20 cellular contexts compared by ENCODE assay signal in genomic region chr12:108099778-108100177, GRCh38. TPM values are rescaled to one million over a fixed set of nuclear protein-coding genes. Genes with fewer than 3 reads are reported as not detected.
DNase-seq lines count a peak whose midpoint lies in the region; ATAC-seq and TF ChIP-seq lines count a peak whose summit lies in the region.
"Had no signal": no experiment of that assay in that cellular context is flagged by ENCODE, and none has a peak within 500 bp of the region (broad histone marks: within the 10 kb centered on the region; RNA-seq: fewer than 3 reads in every experiment).

No MANE protein-coding gene starts in this region.

- no peaks in the 10 kb centered on the region for H3K36me3 ChIP-seq in HAP-1 (replicated peaks)

- DNase-seq in DMS153 (lab: John Stamatoyannopoulos, UW) (peak; percentile 3), DMS153 treated with DMSO at 0.1 percent for 48 hours (lab: John Stamatoyannopoulos, UW; ENCODE audit: unreplicated experiment) (no peak), Caki2 (ENCODE audit: low read depth) (peak; percentile 59), coronary artery (ENCODE audit: low spot score) (peak; percentile 8), kidney glomerular epithelial cell (lab: John Stamatoyannopoulos, UW) (peak; percentile 68), HAP-1 (ENCODE audit: low spot score in 2 of 2) (no peak)
- DNase-seq: Caco-2; CD8-positive, alpha-beta T cell; DMS 273 treated with DMSO at 0.1 percent for 48 hours; DND-41; MM.1S; NCI-H1048; NCI-H1694; NCI-H2171 treated with DMSO at 0.1 percent for 48 hours; NCI-H510A treated with DMSO at 0.1 percent for 48 hours had no signal

- no peaks in the 10 kb centered on the region for H3K27me3 ChIP-seq in HAP-1 (ENCODE audit: low read depth)

- H3K27ac ChIP-seq in coronary artery = no peak overlapping the region
- H3K27ac ChIP-seq: 22Rv1, C4-2B, KMS-11 had no signal

- TF ChIP-seq CTCF in coronary artery (IDR thresholded peaks at IDR 0.05) = no peak

- H3K4me3 ChIP-seq in coronary artery (no peak overlapping the region), HAP-1 (no peak overlapping the region)

- H3K9me3 ChIP-seq in HAP-1 = no peaks in the 10 kb centered on the region
- H3K9me3 ChIP-seq: Caco-2 had no signal

- in situ Hi-C loops in Caki2 (cut with HindIII; ENCODE audit: low pct_unique_long_range_greater_than_20kb, low sequenced_read_pairs) (no loop called here), HAP-1 (cut with MboI; ENCODE audit: low sequenced_read_pairs) (no loop called here)

- no peaks in the 10 kb centered on the region for H3K4me1 ChIP-seq in HAP-1
- H3K4me1 ChIP-seq: Caco-2 had no signal

- ATAC-seq in GM21825 (IDR thresholded peaks at IDR 0.05; ENCODE audit: unreplicated experiment) = no peak
- ATAC-seq in SK-N-SH treated with all-trans-retinoic acid at 6 μM for 48 hours = no peak
- ATAC-seq: CD8-positive, alpha-beta T cell had no signal

TF ChIP-seq in SK-N-SH treated with all-trans-retinoic acid at 6 μM for 48 hours, 23 proteins besides CTCF, POLR2A, EP300 and RAD21:
- no peak for TF ChIP-seq ZFP3 (CRISPR knock-in tag; IDR thresholded peaks at IDR 0.05)
- no peak for TF ChIP-seq ZNF8 (CRISPR knock-in tag; IDR thresholded peaks at IDR 0.05)
- no peak for TF ChIP-seq ESRRG (CRISPR knock-in tag; IDR thresholded peaks at IDR 0.05)
- no peak for TF ChIP-seq CSRNP3 (CRISPR knock-in tag; IDR thresholded peaks at IDR 0.05)
- no peak for TF ChIP-seq OSR1 (CRISPR knock-in tag; IDR thresholded peaks at IDR 0.05)
- no peak for TF ChIP-seq BACH2 (CRISPR knock-in tag; IDR thresholded peaks at IDR 0.05; ENCODE audit: borderline replicate concordance)
- no peak for TF ChIP-seq ZFP30 (CRISPR knock-in tag; IDR thresholded peaks at IDR 0.05)

RNA-seq across cellular contexts. Expression of gene WSCD2, which starts 29.3 kb away (rescaled TPM):
- not detected in 2 replicates for total RNA-seq in Caki2 (2014; rRNA removed; shearing (Covaris generic); ENCODE audit: low replicate concordance)
- total RNA-seq: Caco-2; CD8-positive, alpha-beta T cell had no signal

Comparison
In these comparisons a context has a peak if more than half of its experiments do, and no peak if none do; other contexts are left out.
1. DNase-seq: peak in DMS153 (single experiment), Caki2 (single experiment), coronary artery (single experiment) and kidney glomerular epithelial cell (single experiment); none in DMS153 treated with DMSO at 0.1 percent for 48 hours (single experiment) and HAP-1 (0 of 2).